Comparison of ENCODE assay signal across 1 cellular context in the genomic region with DNA sequence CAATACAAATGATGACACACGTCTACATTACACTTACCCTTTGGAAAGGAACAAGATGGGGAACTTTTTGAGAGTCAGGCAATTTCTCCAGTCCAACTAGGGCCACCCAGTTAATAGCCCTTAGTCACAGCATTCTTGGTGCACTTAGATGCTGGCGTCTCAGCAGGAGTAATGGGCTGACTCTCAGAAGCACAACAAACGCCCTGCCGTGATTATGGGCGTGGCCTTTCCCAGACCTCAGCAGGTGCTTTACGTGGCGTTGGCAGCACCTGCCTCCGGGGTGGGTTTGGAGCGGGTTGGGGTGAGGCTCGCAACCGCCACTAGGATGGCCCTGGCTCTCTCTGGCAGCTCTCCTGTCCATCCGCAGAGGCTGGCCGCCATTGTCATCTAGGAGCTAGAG.
TF ChIP-seq lines count a peak whose summit lies in the region.

No MANE protein-coding gene starts in this region.

TF ChIP-seq in GM23338, 12 proteins besides CTCF, POLR2A, EP300 and RAD21 (continued from another document):
- TF ChIP-seq, protein P1, sequence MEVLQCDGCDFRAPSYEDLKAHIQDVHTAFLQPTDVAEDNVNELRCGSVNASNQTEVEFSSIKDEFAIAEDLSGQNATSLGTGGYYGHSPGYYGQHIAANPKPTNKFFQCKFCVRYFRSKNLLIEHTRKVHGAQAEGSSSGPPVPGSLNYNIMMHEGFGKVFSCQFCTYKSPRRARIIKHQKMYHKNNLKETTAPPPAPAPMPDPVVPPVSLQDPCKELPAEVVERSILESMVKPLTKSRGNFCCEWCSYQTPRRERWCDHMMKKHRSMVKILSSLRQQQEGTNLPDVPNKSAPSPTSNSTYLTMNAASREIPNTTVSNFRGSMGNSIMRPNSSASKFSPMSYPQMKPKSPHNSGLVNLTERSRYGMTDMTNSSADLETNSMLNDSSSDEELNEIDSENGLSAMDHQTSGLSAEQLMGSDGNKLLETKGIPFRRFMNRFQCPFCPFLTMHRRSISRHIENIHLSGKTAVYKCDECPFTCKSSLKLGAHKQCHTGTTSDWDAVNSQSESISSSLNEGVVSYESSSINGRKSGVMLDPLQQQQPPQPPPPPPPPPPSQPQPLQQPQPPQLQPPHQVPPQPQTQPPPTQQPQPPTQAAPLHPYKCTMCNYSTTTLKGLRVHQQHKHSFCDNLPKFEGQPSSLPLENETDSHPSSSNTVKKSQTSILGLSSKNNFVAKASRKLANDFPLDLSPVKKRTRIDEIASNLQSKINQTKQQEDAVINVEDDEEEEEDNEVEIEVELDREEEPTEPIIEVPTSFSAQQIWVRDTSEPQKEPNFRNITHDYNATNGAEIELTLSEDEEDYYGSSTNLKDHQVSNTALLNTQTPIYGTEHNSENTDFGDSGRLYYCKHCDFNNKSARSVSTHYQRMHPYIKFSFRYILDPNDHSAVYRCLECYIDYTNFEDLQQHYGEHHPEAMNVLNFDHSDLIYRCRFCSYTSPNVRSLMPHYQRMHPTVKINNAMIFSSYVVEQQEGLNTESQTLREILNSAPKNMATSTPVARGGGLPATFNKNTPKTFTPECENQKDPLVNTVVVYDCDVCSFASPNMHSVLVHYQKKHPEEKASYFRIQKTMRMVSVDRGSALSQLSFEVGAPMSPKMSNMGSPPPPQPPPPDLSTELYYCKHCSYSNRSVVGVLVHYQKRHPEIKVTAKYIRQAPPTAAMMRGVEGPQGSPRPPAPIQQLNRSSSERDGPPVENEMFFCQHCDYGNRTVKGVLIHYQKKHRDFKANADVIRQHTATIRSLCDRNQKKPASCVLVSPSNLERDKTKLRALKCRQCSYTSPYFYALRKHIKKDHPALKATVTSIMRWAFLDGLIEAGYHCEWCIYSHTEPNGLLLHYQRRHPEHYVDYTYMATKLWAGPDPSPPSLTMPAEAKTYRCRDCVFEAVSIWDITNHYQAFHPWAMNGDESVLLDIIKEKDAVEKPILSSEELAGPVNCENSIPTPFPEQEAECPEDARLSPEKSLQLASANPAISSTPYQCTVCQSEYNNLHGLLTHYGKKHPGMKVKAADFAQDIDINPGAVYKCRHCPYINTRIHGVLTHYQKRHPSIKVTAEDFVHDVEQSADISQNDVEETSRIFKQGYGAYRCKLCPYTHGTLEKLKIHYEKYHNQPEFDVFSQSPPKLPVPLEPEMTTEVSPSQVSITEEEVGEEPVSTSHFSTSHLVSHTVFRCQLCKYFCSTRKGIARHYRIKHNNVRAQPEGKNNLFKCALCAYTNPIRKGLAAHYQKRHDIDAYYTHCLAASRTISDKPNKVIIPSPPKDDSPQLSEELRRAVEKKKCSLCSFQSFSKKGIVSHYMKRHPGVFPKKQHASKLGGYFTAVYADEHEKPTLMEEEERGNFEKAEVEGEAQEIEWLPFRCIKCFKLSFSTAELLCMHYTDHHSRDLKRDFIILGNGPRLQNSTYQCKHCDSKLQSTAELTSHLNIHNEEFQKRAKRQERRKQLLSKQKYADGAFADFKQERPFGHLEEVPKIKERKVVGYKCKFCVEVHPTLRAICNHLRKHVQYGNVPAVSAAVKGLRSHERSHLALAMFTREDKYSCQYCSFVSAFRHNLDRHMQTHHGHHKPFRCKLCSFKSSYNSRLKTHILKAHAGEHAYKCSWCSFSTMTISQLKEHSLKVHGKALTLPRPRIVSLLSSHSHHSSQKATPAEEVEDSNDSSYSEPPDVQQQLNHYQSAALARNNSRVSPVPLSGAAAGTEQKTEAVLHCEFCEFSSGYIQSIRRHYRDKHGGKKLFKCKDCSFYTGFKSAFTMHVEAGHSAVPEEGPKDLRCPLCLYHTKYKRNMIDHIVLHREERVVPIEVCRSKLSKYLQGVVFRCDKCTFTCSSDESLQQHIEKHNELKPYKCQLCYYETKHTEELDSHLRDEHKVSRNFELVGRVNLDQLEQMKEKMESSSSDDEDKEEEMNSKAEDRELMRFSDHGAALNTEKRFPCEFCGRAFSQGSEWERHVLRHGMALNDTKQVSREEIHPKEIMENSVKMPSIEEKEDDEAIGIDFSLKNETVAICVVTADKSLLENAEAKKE (CRISPR knock-in tag; IDR thresholded peaks at IDR 0.05) = no peak
- no peak for TF ChIP-seq JUNB (IDR thresholded peaks at IDR 0.05; ENCODE audit: unreplicated experiment)
- TF ChIP-seq ZNF114 (CRISPR knock-in tag; IDR thresholded peaks at IDR 0.05) = no peak
- no peak for TF ChIP-seq NANOG (IDR thresholded peaks at IDR 0.05; ENCODE audit: borderline replicate concordance)
- no peak for TF ChIP-seq STAT1 (IDR thresholded peaks at IDR 0.05; ENCODE audit: unreplicated experiment)
